Comparison of ENCODE assay signal across 8 cellular contexts in genomic region chr1:93448292-93448982, GRCh38. TPM values are rescaled to one million over a fixed set of nuclear protein-coding genes. Genes with fewer than 3 reads are reported as not detected.
DNase-seq lines count a peak whose midpoint lies in the region; ATAC-seq, FAIRE-seq and TF ChIP-seq lines count a peak whose summit lies in the region.

No MANE protein-coding gene starts in this region.

- no peaks in the 10 kb centered on the region for H3K9me3 Mint-ChIP-seq in activated T-helper 17 cell treated with anti-CD3 and anti-CD28 coated beads, Interleukin-2, amount 50 U/mL, for 72 hours

- DNase-seq in activated naive CD4-positive, alpha-beta T cell treated with Interleukin-2 at 50 U/mL for 16 hours: peak; percentile 11
- DNase-seq in activated naive CD4-positive, alpha-beta T cell treated with anti-CD3 and anti-CD28 coated beads, Interleukin-2, amount 50 U/mL, for 16 hours: no peak
- peak; percentile 39 for DNase-seq in NCI-H1417 treated with DMSO at 0.1 percent for 48 hours (lab: John Stamatoyannopoulos, UW)
- peak; percentile 78 for DNase-seq in Right ventricle myocardium superior
- DNase-seq in ovary: peak; percentile 62 to 77 (median 74)
- DNase-seq in GM19239 (ENCODE audit: insufficient read length, low spot score): no peak

- no peak for FAIRE-seq in GM19239 (lab: Jason Lieb, UNC)

- intact Hi-C loops in Right ventricle myocardium superior (cut with DNase I) (loop anchor here (10.0 kb wide), 1 partner anchor 106 kb away; no protein-coding TSS in a partner anchor), ovary (cut with DNase I) (loop anchor here in 1 of 4 donors (5.0 to 10.0 kb wide), 4 partner anchors 166 to 574 kb away; no protein-coding TSS in a partner anchor)

- peaks cover 20% of the 10 kb centered on the region for H3K27me3 Mint-ChIP-seq in activated T-helper 17 cell treated with anti-CD3 and anti-CD28 coated beads, Interleukin-2, amount 50 U/mL, for 72 hours

- no peak for TF ChIP-seq POLR2A in ovary (IDR thresholded peaks at IDR 0.05)

- no peaks in the 10 kb centered on the region for H3K36me3 ChIP-seq in ovary

- H3K4me1 Mint-ChIP-seq in activated T-helper 17 cell treated with anti-CD3 and anti-CD28 coated beads, Interleukin-2, amount 50 U/mL, for 72 hours: peaks cover 9% of the 10 kb centered on the region

- peak overlapping the region; percentile 87 for H3K4me3 Mint-ChIP-seq in activated T-helper 17 cell treated with anti-CD3 and anti-CD28 coated beads, Interleukin-2, amount 50 U/mL, for 72 hours

- H3K27ac Mint-ChIP-seq in activated T-helper 17 cell treated with anti-CD3 and anti-CD28 coated beads, Interleukin-2, amount 50 U/mL, for 72 hours: peak overlapping the region; percentile 59

- H3K27ac ChIP-seq in ovary: peak overlapping the region; percentile 64 to 74

- H3K4me1 ChIP-seq in ovary (ENCODE audit: insufficient read depth): no peaks in the 10 kb centered on the region

- 0% methylated on average over 74 to 77 of the region's 77 CpGs for WGBS in ovary, 3 donors

- TF ChIP-seq CTCF in ovary (IDR thresholded peaks at IDR 0.05): no peak

- peak overlapping the region; percentile 89 for H3K4me3 ChIP-seq in ovary

- ATAC-seq in activated T-helper 17 cell treated with anti-CD3 and anti-CD28 coated beads, Interleukin-2, amount 50 U/mL, for 72 hours (replicated peaks): peak; percentile 75
- ATAC-seq in Right ventricle myocardium superior (ENCODE audit: poor library complexity) (peak; percentile 63), GM18867 (IDR thresholded peaks at IDR 0.05; ENCODE audit: unreplicated experiment) (no peak)

- no peaks in the 10 kb centered on the region for H3K27me3 ChIP-seq in ovary

- TF ChIP-seq EP300 in ovary (IDR thresholded peaks at IDR 0.05): no peak

- no peaks in the 10 kb centered on the region for H3K9me3 ChIP-seq in ovary

- H3K36me3 Mint-ChIP-seq in activated T-helper 17 cell treated with anti-CD3 and anti-CD28 coated beads, Interleukin-2, amount 50 U/mL, for 72 hours (ENCODE audit: low read depth): no peaks in the 10 kb centered on the region

RNA-seq across cellular contexts. Expression of gene FNBP1L, which starts 0.5 kb away (rescaled TPM):
- total RNA-seq in activated T-helper 17 cell treated with anti-CD3 and anti-CD28 coated beads, Interleukin-2, amount 50 U/mL, for 72 hours: 1 to 10 TPM; 1.8 to 2.2 TPM
- total RNA-seq in Right ventricle myocardium superior: 21.0 TPM
- 10 to 100 TPM; 16.2 to 27.6 (median 18.4) TPM for total RNA-seq in ovary
- polyA plus RNA-seq in ovary: 10 to 100 TPM; 11.9 to 21.2 TPM

Comparison
In these comparisons a context has a peak if more than half of its experiments do, and no peak if none do; other contexts are left out.
1. DNase-seq: peak in activated naive CD4-positive, alpha-beta T cell treated with Interleukin-2 at 50 U/mL for 16 hours (single experiment), NCI-H1417 treated with DMSO at 0.1 percent for 48 hours (single experiment), Right ventricle myocardium superior (single experiment) and ovary (5 of 5); none in activated naive CD4-positive, alpha-beta T cell treated with anti-CD3 and anti-CD28 coated beads, Interleukin-2, amount 50 U/mL, for 16 hours (single experiment) and GM19239 (single experiment).